In genomic region chr11:65217441-65218423, GRCh38 we compare ENCODE assay signal across 31 cellular contexts. TPM values are rescaled to one million over a fixed set of nuclear protein-coding genes. Genes with fewer than 3 reads are reported as not detected.
DNase-seq lines count a peak whose midpoint lies in the region; ATAC-seq and TF ChIP-seq lines count a peak whose summit lies in the region.
"Had no signal": no experiment of that assay in that cellular context is flagged by ENCODE, and none has a peak within 500 bp of the region (broad histone marks: within the 10 kb centered on the region; RNA-seq: fewer than 3 reads in every experiment).

No MANE protein-coding gene starts in this region.

- no peak for DNase-seq in activated CD4-positive, alpha-beta T cell treated with anti-CD3 and anti-CD28 coated beads, Interleukin-2, amount 10 ng/mL, durations not matched to agents 24 days and 14 days
- no peak for DNase-seq in activated CD4-positive, alpha-beta T cell treated with anti-CD3 and anti-CD28 coated beads, Interleukin-2, amount 50 U/mL, for 1 hour
- DNase-seq in GM13976 (ENCODE audit: low spot score) (peak; percentile 17), sciatic nerve (ENCODE audit: low spot score) (peak; percentile 48), NCI-H1105 (lab: John Stamatoyannopoulos, UW) (no peak), dermis blood vessel endothelial cell (no peak), T1000 (lab: John Stamatoyannopoulos, UW) (no peak)
- DNase-seq: 8988T; activated CD8-positive, alpha-beta memory T cell treated with anti-CD3 and anti-CD28 coated beads, Interleukin-2, amount 10 ng/mL, durations not matched to agents 7 days and 5 days; activated gamma-delta T cell; AML-193; brain microvascular endothelial cell; DMS79; effector memory CD8-positive, alpha-beta T cell; hippocampal formation; natural killer cell; NCI-H1092; NCI-H1930; NCI-H526; stimulated activated CD4-positive, alpha-beta T cell treated with anti-CD3 and anti-CD28 coated beads, Interleukin-4, amount 100 ng/mL, for 4 hours; stimulated activated naive CD8-positive, alpha-beta T cell treated with anti-CD3 and anti-CD28 coated beads, Interleukin-15, Interleukin-2, amounts not matched to agents 100 U/mL and 50 U/mL, for 24 hours; thyroid gland had no signal

- no peak for ATAC-seq in activated T-helper 17 cell treated with anti-CD3 and anti-CD28 coated beads, Interleukin-2, amount 50 U/mL, for 72 hours (replicated peaks)
- no peak for ATAC-seq in sciatic nerve
- ATAC-seq: activated CD8-positive, alpha-beta memory T cell treated with anti-CD3 and anti-CD28 coated beads, Interleukin-2, amount 10 ng/mL, durations not matched to agents 7 days and 5 days; effector memory CD8-positive, alpha-beta T cell; esophagus mucosa; natural killer cell; pancreas had no signal

- no peak overlapping the region for H3K4me3 Mint-ChIP-seq in activated CD4-positive, alpha-beta T cell treated with anti-CD3 and anti-CD28 coated beads, Interleukin-2, amount 10 ng/mL, durations not matched to agents 24 days and 14 days
- H3K4me3 Mint-ChIP-seq in activated T-helper 17 cell treated with anti-CD3 and anti-CD28 coated beads, Interleukin-2, amount 50 U/mL, for 72 hours: peak overlapping the region; percentile 12
- H3K4me3 Mint-ChIP-seq: activated CD8-positive, alpha-beta memory T cell treated with anti-CD3 and anti-CD28 coated beads, Interleukin-2, amount 10 ng/mL, durations not matched to agents 7 days and 5 days; effector memory CD8-positive, alpha-beta T cell; mesothelial cell of epicardium; natural killer cell had no signal

- peaks cover 8% of the 10 kb centered on the region for H3K36me3 Mint-ChIP-seq in activated CD4-positive, alpha-beta T cell treated with anti-CD3 and anti-CD28 coated beads, Interleukin-2, amount 10 ng/mL, durations not matched to agents 24 days and 14 days (ENCODE audit: low read depth)
- peaks cover 18% of the 10 kb centered on the region for H3K36me3 Mint-ChIP-seq in activated T-helper 17 cell treated with anti-CD3 and anti-CD28 coated beads, Interleukin-2, amount 50 U/mL, for 72 hours (ENCODE audit: low read depth)
- H3K36me3 Mint-ChIP-seq: activated CD8-positive, alpha-beta memory T cell treated with anti-CD3 and anti-CD28 coated beads, Interleukin-2, amount 10 ng/mL, durations not matched to agents 7 days and 5 days; mesothelial cell of epicardium; natural killer cell had no signal

- peaks cover 6% of the 10 kb centered on the region for H3K9me3 Mint-ChIP-seq in activated CD4-positive, alpha-beta T cell treated with anti-CD3 and anti-CD28 coated beads, Interleukin-2, amount 10 ng/mL, durations not matched to agents 24 days and 14 days
- H3K9me3 Mint-ChIP-seq in activated T-helper 17 cell treated with anti-CD3 and anti-CD28 coated beads, Interleukin-2, amount 50 U/mL, for 72 hours: peaks cover 5% of the 10 kb centered on the region
- H3K9me3 Mint-ChIP-seq: effector memory CD8-positive, alpha-beta T cell; mesothelial cell of epicardium; natural killer cell had no signal

- TF ChIP-seq CTCF in GM13976 (IDR thresholded peaks at IDR 0.05; ENCODE audit: borderline replicate concordance, control extremely low read depth, extremely low read depth, insufficient read depth, missing control alignments): no peak

- H3K27ac Mint-ChIP-seq in activated CD4-positive, alpha-beta T cell treated with anti-CD3 and anti-CD28 coated beads, Interleukin-2, amount 10 ng/mL, durations not matched to agents 24 days and 14 days: peak overlapping the region; percentile 74
- peak overlapping the region; percentile 88 for H3K27ac Mint-ChIP-seq in activated T-helper 17 cell treated with anti-CD3 and anti-CD28 coated beads, Interleukin-2, amount 50 U/mL, for 72 hours
- H3K27ac Mint-ChIP-seq: activated CD8-positive, alpha-beta memory T cell treated with anti-CD3 and anti-CD28 coated beads, Interleukin-2, amount 10 ng/mL, durations not matched to agents 7 days and 5 days; mesothelial cell of epicardium; natural killer cell had no signal

- peaks cover 21% of the 10 kb centered on the region for H3K4me1 Mint-ChIP-seq in activated CD4-positive, alpha-beta T cell treated with anti-CD3 and anti-CD28 coated beads, Interleukin-2, amount 10 ng/mL, durations not matched to agents 24 days and 14 days
- H3K4me1 Mint-ChIP-seq in activated T-helper 17 cell treated with anti-CD3 and anti-CD28 coated beads, Interleukin-2, amount 50 U/mL, for 72 hours: peaks cover 20% of the 10 kb centered on the region

- intact Hi-C loops in activated CD4-positive, alpha-beta T cell treated with anti-CD3 and anti-CD28 coated beads, Interleukin-2, amount 10 ng/mL, durations not matched to agents 24 days and 14 days (cut with micrococcal nuclease): no loop called here
- intact Hi-C loops in sciatic nerve (cut with DNase I): no loop called here

- H3K27me3 Mint-ChIP-seq in activated CD4-positive, alpha-beta T cell treated with anti-CD3 and anti-CD28 coated beads, Interleukin-2, amount 10 ng/mL, durations not matched to agents 24 days and 14 days: peaks cover 6% of the 10 kb centered on the region
- no peaks in the 10 kb centered on the region for H3K27me3 Mint-ChIP-seq in activated T-helper 17 cell treated with anti-CD3 and anti-CD28 coated beads, Interleukin-2, amount 50 U/mL, for 72 hours
- H3K27me3 Mint-ChIP-seq: activated CD8-positive, alpha-beta memory T cell treated with anti-CD3 and anti-CD28 coated beads, Interleukin-2, amount 10 ng/mL, durations not matched to agents 7 days and 5 days; effector memory CD8-positive, alpha-beta T cell had no signal

- in situ Hi-C loops in GM13976 (cut with MboI; ENCODE audit: low sequenced_read_pairs, unreplicated experiment): no loop called here

RNA-seq across cellular contexts. Expression of gene CAPN1, which starts 36.0 kb away (rescaled TPM):
- 87.1 and 96.5 TPM in 2 replicates for total RNA-seq in activated CD4-positive, alpha-beta T cell treated with anti-CD3 and anti-CD28 coated beads, Interleukin-2, amount 10 ng/mL, durations not matched to agents 24 days and 14 days
- 100 to 1,000 TPM; 143 to 150 TPM for total RNA-seq in activated T-helper 17 cell treated with anti-CD3 and anti-CD28 coated beads, Interleukin-2, amount 50 U/mL, for 72 hours
- total RNA-seq in sciatic nerve (125 TPM), dermis blood vessel endothelial cell (97.2 and 207 TPM in 2 replicates)

RNA-seq across cellular contexts. Expression of gene POLA2, which starts 44.0 kb away (rescaled TPM):
- total RNA-seq in activated CD4-positive, alpha-beta T cell treated with anti-CD3 and anti-CD28 coated beads, Interleukin-2, amount 10 ng/mL, durations not matched to agents 24 days and 14 days: 77.4 and 82.8 TPM in 2 replicates
- 10 to 100 TPM; 54.6 to 64.1 TPM for total RNA-seq in activated T-helper 17 cell treated with anti-CD3 and anti-CD28 coated beads, Interleukin-2, amount 50 U/mL, for 72 hours
- total RNA-seq in sciatic nerve: 5.5 TPM
- 8.2 and 12.1 TPM in 2 replicates for total RNA-seq in dermis blood vessel endothelial cell

RNA-seq across cellular contexts. Expression of gene SPDYC, which starts 47.7 kb away (rescaled TPM):
- not detected in 2 replicates for total RNA-seq in activated CD4-positive, alpha-beta T cell treated with anti-CD3 and anti-CD28 coated beads, Interleukin-2, amount 10 ng/mL, durations not matched to agents 24 days and 14 days
- not detected for total RNA-seq in activated T-helper 17 cell treated with anti-CD3 and anti-CD28 coated beads, Interleukin-2, amount 50 U/mL, for 72 hours
- total RNA-seq in sciatic nerve: not detected
- not detected in 2 replicates for total RNA-seq in dermis blood vessel endothelial cell
- total RNA-seq: activated CD8-positive, alpha-beta memory T cell treated with anti-CD3 and anti-CD28 coated beads, Interleukin-2, amount 10 ng/mL, durations not matched to agents 7 days and 5 days; esophagus mucosa; frontal cortex; mesothelial cell of epicardium; natural killer cell; pancreas; right atrium auricular region; RPMI7951; SK-MEL-5; T-helper 1 cell treated with Interleukin-12 subunit alpha and Interleukin-12 subunit beta and Interleukin-4 antibody, amounts not matched to agents 30 ng/mL and 1 ng/mL, for 36 hours; thyroid gland had no signal

Comparison
In these comparisons a context has a peak if more than half of its experiments do, and no peak if none do; other contexts are left out.
1. DNase-seq: peak in GM13976 (single experiment) and sciatic nerve (single experiment); none in activated CD4-positive, alpha-beta T cell treated with anti-CD3 and anti-CD28 coated beads, Interleukin-2, amount 10 ng/mL, durations not matched to agents 24 days and 14 days (single experiment), activated CD4-positive, alpha-beta T cell treated with anti-CD3 and anti-CD28 coated beads, Interleukin-2, amount 50 U/mL, for 1 hour (single experiment), NCI-H1105 (single experiment), dermis blood vessel endothelial cell (single experiment) and T1000 (single experiment).